8 cellular contexts compared by ENCODE assay signal in the genomic region with DNA sequence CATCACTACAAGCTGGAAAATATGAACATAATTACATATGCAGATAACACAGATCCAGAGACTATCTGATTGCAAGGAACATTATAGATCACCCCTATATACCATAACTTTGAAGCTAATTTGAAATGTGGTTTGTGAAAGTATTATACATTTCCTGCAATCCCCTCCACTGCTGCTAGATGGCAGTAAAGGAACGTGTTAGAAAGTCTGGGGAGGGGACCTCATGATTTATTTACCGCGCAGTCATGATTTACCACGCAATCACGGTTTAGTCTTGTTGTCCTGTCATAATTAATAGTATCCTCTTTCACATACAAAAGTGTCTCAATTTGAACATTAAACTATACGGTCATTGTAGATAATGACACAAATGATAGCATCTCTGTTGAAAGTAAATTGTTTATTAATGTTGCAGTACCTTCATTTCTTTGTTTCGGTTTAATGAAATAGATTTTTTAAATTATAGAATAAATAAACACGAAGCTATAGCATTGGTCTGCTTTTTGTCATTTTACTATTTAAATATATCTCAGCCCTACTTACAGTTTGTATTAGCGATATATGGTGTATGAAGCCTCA.
DNase-seq lines count a peak whose midpoint lies in the region; ATAC-seq lines count a peak whose summit lies in the region.

No MANE protein-coding gene starts in this region.

- no peak overlapping the region for H2AFZ ChIP-seq in trophoblast cell (ENCODE audit: insufficient read depth, low read length, poor library complexity)

- H3K9ac ChIP-seq in trophoblast cell (ENCODE audit: low read length): no peak overlapping the region

- no peak overlapping the region for H4K91ac ChIP-seq in trophoblast cell (ENCODE audit: low read depth, low read length)

- no peaks in the 10 kb centered on the region for H3K27me3 ChIP-seq in trophoblast cell (ENCODE audit: insufficient read depth, low read length)

- H3K4ac ChIP-seq in trophoblast cell (ENCODE audit: low read depth, low read length): no peak overlapping the region

- no peak overlapping the region for H2BK12ac ChIP-seq in trophoblast cell (ENCODE audit: low read length)

- no peak overlapping the region for H4K12ac ChIP-seq in trophoblast cell (ENCODE audit: low read depth, low read length)

- no peak overlapping the region for H3K14ac ChIP-seq in trophoblast cell (ENCODE audit: low read length)

- no peak overlapping the region for H2BK120ac ChIP-seq in trophoblast cell (ENCODE audit: insufficient read depth, low read length, poor library complexity)

- no peak overlapping the region for H3K18ac ChIP-seq in trophoblast cell (ENCODE audit: low read length)

- no peak overlapping the region for H2AK5ac ChIP-seq in trophoblast cell (ENCODE audit: low read length)

- WGBS in trophoblast cell (ENCODE audit: extremely low coverage, insufficient coverage, insufficient read length): no CpG with 5 or more reads among the region's 9 CpGs

- ATAC-seq in HG02938 (IDR thresholded peaks at IDR 0.05; ENCODE audit: unreplicated experiment) (peak; percentile 64), HG02759 (IDR thresholded peaks at IDR 0.05; ENCODE audit: unreplicated experiment) (no peak)

- H2BK5ac ChIP-seq in trophoblast cell (ENCODE audit: low read depth, low read length, poor library complexity): no peak overlapping the region

- no peaks in the 10 kb centered on the region for H3K79me2 ChIP-seq in trophoblast cell (ENCODE audit: control insufficient read depth, insufficient read depth, low read length, poor library complexity)

- no peak overlapping the region for H3K23ac ChIP-seq in trophoblast cell (ENCODE audit: low read length)

- no peaks in the 10 kb centered on the region for H3K36me3 ChIP-seq in trophoblast cell (ENCODE audit: control insufficient read depth in 1 of 2, insufficient read depth in 2 of 2, low read length in 2 of 2)

- no peak overlapping the region for H4K8ac ChIP-seq in trophoblast cell (ENCODE audit: low read depth, low read length)

- H3K4me3 ChIP-seq in trophoblast cell (ENCODE audit: low read depth, low read length): no peak overlapping the region

- H3K9me3 ChIP-seq in trophoblast cell (ENCODE audit: insufficient read depth, low read depth, low read length): no peaks in the 10 kb centered on the region

- H3K4me2 ChIP-seq in trophoblast cell (ENCODE audit: low read length): no peak overlapping the region

- peak; percentile 41 for DNase-seq in SIG-M5 treated with dmso at 0.1 percent for 504 hours (lab: John Stamatoyannopoulos, UW; ENCODE audit: unreplicated experiment)
- no peak for DNase-seq in SIG-M5 (lab: John Stamatoyannopoulos, UW)
- DNase-seq in NCI-H748 treated with DMSO at 0.1 percent for 48 hours (lab: John Stamatoyannopoulos, UW): peak; percentile 74
- peak; percentile 40 for DNase-seq in activated T-cell treated with anti-CD3 and anti-CD28 coated beads for 24 hours (ENCODE audit: low read depth)
- peak; percentile 77 for DNase-seq in fibroblast of peridontal ligament (ENCODE audit: extremely low read depth)
- DNase-seq in trophoblast cell: peak; percentile 46 to 83

- no peaks in the 10 kb centered on the region for H3K79me1 ChIP-seq in trophoblast cell (ENCODE audit: low read length)

- no peaks in the 10 kb centered on the region for H3K4me1 ChIP-seq in trophoblast cell (ENCODE audit: control insufficient read depth in 1 of 2, insufficient read depth in 2 of 2, low read length in 2 of 2)

- no peak overlapping the region for H3K27ac ChIP-seq in trophoblast cell (ENCODE audit: low read depth, low read length)
